ENCODE assay signal across 24 cellular contexts in the genomic region with DNA sequence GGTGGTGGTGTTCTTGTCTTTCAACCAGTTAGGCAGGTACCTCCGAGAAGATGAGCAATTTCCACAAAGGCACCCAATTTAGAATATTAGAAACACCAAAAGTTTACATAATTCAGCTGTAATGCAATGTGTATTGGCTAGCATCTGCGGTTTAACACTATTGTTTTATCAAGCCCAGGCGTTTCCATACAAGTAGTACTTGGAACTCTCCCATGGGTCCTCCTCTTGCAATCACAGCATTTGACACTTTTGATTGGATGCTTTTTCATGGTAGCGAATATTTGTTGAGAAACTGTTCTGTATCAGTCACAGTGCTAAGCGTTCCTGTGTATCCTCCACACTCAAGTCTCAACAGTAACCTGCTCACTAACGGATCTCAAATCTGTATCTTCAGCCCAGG. TPM values are rescaled to one million over a fixed set of nuclear protein-coding genes. Genes with fewer than 3 reads are reported as not detected.
"Had no signal": no experiment of that assay in that cellular context is flagged by ENCODE, and none has a peak within 500 bp of the region (broad histone marks: within the 10 kb centered on the region; RNA-seq: fewer than 3 reads in every experiment).

No MANE protein-coding gene starts in this region.

- H3K4me1 ChIP-seq: colonic mucosa, heart right ventricle, lower lobe of right lung, stomach, thyroid gland, upper lobe of right lung had no signal

- DNase-seq: activated CD4-positive, alpha-beta T cell treated with anti-CD3 and anti-CD28 coated beads for 4 hours; activated CD4-positive, alpha-beta T cell treated with anti-CD3 and anti-CD28 coated beads, Interleukin-2, amount 50 U/mL, for 4 hours; activated naive CD4-positive, alpha-beta T cell; activated T-cell treated with anti-CD3 and anti-CD28 coated beads for 4 hours; activated T-cell treated with anti-CD3 and anti-CD28 coated beads, Interleukin-2, amount 50 U/mL, for 72 hours; colonic mucosa; effector CD8-positive, alpha-beta T cell; foreskin melanocyte; heart right ventricle; lower lobe of right lung; mucosa of descending colon; stimulated activated CD4-positive, alpha-beta T cell treated with anti-CD3 and anti-CD28 coated beads, Interleukin-1b, Interleukin-23, amount 100 ng/mL, for 48 hours; stimulated activated naive B cell treated with anti-CD40 and anti-IgM and Interleukin-4, amounts not matched to agents 10 μg/mL and 1 μg/mL and 100 μg/mL, for 72 hours; stomach; T-helper 1 cell; thyroid gland; upper lobe of right lung had no signal

- H3K4me2 ChIP-seq: smooth muscle cell had no signal

- H3K4me3 ChIP-seq: colonic mucosa, heart right ventricle, lower lobe of right lung, mucosa of descending colon, smooth muscle cell, stomach, thyroid gland, upper lobe of right lung had no signal

- H3K4me3 Mint-ChIP-seq: activated T-cell treated with anti-CD3 and anti-CD28 coated beads, Interleukin-2, amount 50 U/mL, for 72 hours; natural killer cell treated with Interleukin-12 subunit alpha and Interleukin-12 subunit beta and Interleukin-15 and Interleukin-18, amount 100 ng/mL, for 72 hours; stimulated activated naive B cell treated with anti-CD40 and anti-IgM and Interleukin-4, amounts not matched to agents 10 μg/mL and 1 μg/mL and 100 μg/mL, for 72 hours; T-helper 2 cell treated with Interferon-gamma antibody and Interleukin-4, amounts not matched to agents 5 μg/mL and 100 μg/mL, for 36 hours had no signal

- H3K36me3 Mint-ChIP-seq: activated naive CD4-positive, alpha-beta T cell treated with anti-CD3 and anti-CD28 coated beads, Interleukin-2, amount 50 U/mL, for 72 hours; natural killer cell treated with Interleukin-12 subunit alpha and Interleukin-12 subunit beta and Interleukin-15 and Interleukin-18, amount 100 ng/mL, for 72 hours; stimulated activated naive B cell treated with anti-CD40 and anti-IgM and Interleukin-4, amounts not matched to agents 10 μg/mL and 1 μg/mL and 100 μg/mL, for 72 hours had no signal

- ATAC-seq: activated naive CD4-positive, alpha-beta T cell treated with anti-CD3 and anti-CD28 coated beads, Interleukin-2, amount 50 U/mL, for 72 hours; activated T-cell treated with anti-CD3 and anti-CD28 coated beads, Interleukin-2, amount 50 U/mL, for 72 hours; heart right ventricle; lower lobe of right lung; natural killer cell treated with Interleukin-12 subunit alpha and Interleukin-12 subunit beta and Interleukin-15 and Interleukin-18, amount 100 ng/mL, for 72 hours; stimulated activated naive B cell treated with anti-CD40 and anti-IgM and Interleukin-4, amounts not matched to agents 10 μg/mL and 1 μg/mL and 100 μg/mL, for 72 hours had no signal

- H3K27me3 ChIP-seq: colonic mucosa, heart right ventricle, stomach, thyroid gland, upper lobe of right lung had no signal

- H3K9me3 ChIP-seq: colonic mucosa, lower lobe of right lung, mucosa of descending colon, stomach, thyroid gland, upper lobe of right lung had no signal

- H3K27me3 Mint-ChIP-seq: stimulated activated naive B cell treated with anti-CD40 and anti-IgM and Interleukin-4, amounts not matched to agents 10 μg/mL and 1 μg/mL and 100 μg/mL, for 72 hours had no signal

- H3K27ac ChIP-seq: colonic mucosa, heart right ventricle, lower lobe of right lung, stomach, thyroid gland, upper lobe of right lung had no signal

- H3K36me3 ChIP-seq: colonic mucosa, heart right ventricle, lower lobe of right lung, stomach, thyroid gland, upper lobe of right lung had no signal

- H3K9me3 Mint-ChIP-seq: activated naive CD4-positive, alpha-beta T cell treated with anti-CD3 and anti-CD28 coated beads, Interleukin-2, amount 50 U/mL, for 72 hours; activated T-cell treated with anti-CD3 and anti-CD28 coated beads, Interleukin-2, amount 50 U/mL, for 72 hours; natural killer cell treated with Interleukin-12 subunit alpha and Interleukin-12 subunit beta and Interleukin-15 and Interleukin-18, amount 100 ng/mL, for 72 hours; T-helper 2 cell treated with Interferon-gamma antibody and Interleukin-4, amounts not matched to agents 5 μg/mL and 100 μg/mL, for 36 hours had no signal

- H3K27ac Mint-ChIP-seq: activated naive CD4-positive, alpha-beta T cell treated with anti-CD3 and anti-CD28 coated beads, Interleukin-2, amount 50 U/mL, for 72 hours; activated T-cell treated with anti-CD3 and anti-CD28 coated beads, Interleukin-2, amount 50 U/mL, for 72 hours; natural killer cell treated with Interleukin-12 subunit alpha and Interleukin-12 subunit beta and Interleukin-15 and Interleukin-18, amount 100 ng/mL, for 72 hours; stimulated activated naive B cell treated with anti-CD40 and anti-IgM and Interleukin-4, amounts not matched to agents 10 μg/mL and 1 μg/mL and 100 μg/mL, for 72 hours; T-helper 2 cell treated with Interferon-gamma antibody and Interleukin-4, amounts not matched to agents 5 μg/mL and 100 μg/mL, for 36 hours had no signal

RNA-seq across cellular contexts. Expression of a gene that starts 20.1 kb away (rescaled TPM):
- total RNA-seq: activated naive CD4-positive, alpha-beta T cell treated with anti-CD3 and anti-CD28 coated beads, Interleukin-2, amount 50 U/mL, for 72 hours; activated T-cell treated with anti-CD3 and anti-CD28 coated beads, Interleukin-2, amount 50 U/mL, for 72 hours; colonic mucosa; glomerular endothelial cell; kidney epithelial cell; left lobe of liver; natural killer cell treated with Interleukin-12 subunit alpha and Interleukin-12 subunit beta and Interleukin-15 and Interleukin-18, amount 100 ng/mL, for 72 hours; smooth muscle cell had no signal
